34 cellular contexts compared by ENCODE assay signal in genomic region chr18:74278058-74278457, GRCh38. TPM values are rescaled to one million over a fixed set of nuclear protein-coding genes. Genes with fewer than 3 reads are reported as not detected.
DNase-seq lines count a peak whose midpoint lies in the region; ATAC-seq, FAIRE-seq and TF ChIP-seq lines count a peak whose summit lies in the region.
"Had no signal": no experiment of that assay in that cellular context is flagged by ENCODE, and none has a peak within 500 bp of the region (broad histone marks: within the 10 kb centered on the region; RNA-seq: fewer than 3 reads in every experiment).

No MANE protein-coding gene starts in this region.

- peak overlapping the region; percentile 16; the same call in 1 of the 2 replicates for H2BK20ac ChIP-seq in H1 (ENCODE audit: low read length)

- intact Hi-C loops in right lobe of liver (cut with DNase I) (no loop called here), posterior vena cava (cut with DNase I) (no loop called here)

- TF ChIP-seq CTCF in 22Rv1 (IDR thresholded peaks at IDR 0.05), result no peak
- no peak for TF ChIP-seq CTCF in GM23338 (conservative IDR thresholded peaks at IDR 0.05; ENCODE audit: low read depth in 2 of 2)
- no peak for TF ChIP-seq CTCF in H1 (IDR thresholded peaks at IDR 0.05; ENCODE audit: control extremely low read depth in 1 of 3, insufficient read depth in 1 of 3, low read depth in 1 of 3, low read length in 3 of 3)
- TF ChIP-seq CTCF in right lobe of liver (IDR thresholded peaks at IDR 0.05), result no peak
- TF ChIP-seq CTCF in gastroesophageal sphincter (IDR thresholded peaks at IDR 0.05), result no peak
- TF ChIP-seq CTCF in osteoblast (IDR thresholded peaks at IDR 0.05; ENCODE audit: extremely low read depth, low read depth, low read length), result no peak

- POLR2A ChIA-PET in H1 (lab: Charles Lee; ENCODE audit: partially characterized antibody), result no interaction called here

- H2BK5ac ChIP-seq in H1 (ENCODE audit: low read depth, low read length), result no peak overlapping the region

- ATAC-seq in GM23338, result no peak
- ATAC-seq in right lobe of liver, result peak; percentile 52 to 76 (median 68)
- ATAC-seq in gastroesophageal sphincter, result no peak
- ATAC-seq: activated T-cell treated with anti-CD3 and anti-CD28 coated beads, Interleukin-2, amount 50 U/mL, for 72 hours; GM12878; T-helper 17 cell had no signal

- TF ChIP-seq EP300 in H1 (IDR thresholded peaks at IDR 0.05; ENCODE audit: borderline replicate concordance in 1 of 2, low read depth in 2 of 2, low read length in 2 of 2), result no peak
- TF ChIP-seq EP300 in gastroesophageal sphincter (IDR thresholded peaks at IDR 0.05), result no peak

- no peak overlapping the region for H2BK12ac ChIP-seq in H1 (ENCODE audit: low read depth, low read length)

- no peak overlapping the region for H2BK120ac ChIP-seq in H1 (replicated peaks; ENCODE audit: low read depth, low read length)

- no peak overlapping the region for H3K18ac ChIP-seq in H1 (ENCODE audit: extremely low read depth, low read length)

- H3K4me1 ChIP-seq in GM23338 (ENCODE audit: insufficient read depth), result peaks cover 51% of the 10 kb centered on the region
- peaks cover 13 to 31% (median 26%) of the 10 kb centered on the region in 4 experiments for H3K4me1 ChIP-seq in H1 (replicated peaks in 1 of 4; ENCODE audit: control insufficient read depth in 3 of 4, insufficient read depth in 4 of 4, low read length in 3 of 4)
- H3K4me1 ChIP-seq in right lobe of liver, result peaks cover 9 to 99% (median 43%) of the 10 kb centered on the region in 4 donors
- peaks cover 0 to 64% (median 19%) of the 10 kb centered on the region in 3 donors for H3K4me1 ChIP-seq in gastroesophageal sphincter
- no peaks in the 10 kb centered on the region for H3K4me1 ChIP-seq in osteoblast (ENCODE audit: insufficient read depth, low read length)

- H2BK15ac ChIP-seq in H1 (ENCODE audit: low read length), result no peak overlapping the region

- peaks cover 9% of the 10 kb centered on the region for H4K20me1 ChIP-seq in GM23338 (replicated peaks; ENCODE audit: insufficient read depth)
- no peaks in the 10 kb centered on the region for H4K20me1 ChIP-seq in H1 (replicated peaks in 1 of 2; ENCODE audit: control insufficient read depth in 1 of 2, insufficient read depth in 2 of 2, low read length in 2 of 2)
- H4K20me1 ChIP-seq in osteoblast (ENCODE audit: insufficient read depth, low read length), result peaks cover 3% of the 10 kb centered on the region

- peaks cover 75% of the 10 kb centered on the region for H3K4me1 Mint-ChIP-seq in GM23338

- H3K27ac ChIP-seq in 22Rv1, result peak overlapping the region; percentile 45
- H3K27ac ChIP-seq in GM23338 (ENCODE audit: low read depth), result no peak overlapping the region
- H3K27ac ChIP-seq in H1 (ENCODE audit: low read depth, low read length), result no peak overlapping the region
- H3K27ac ChIP-seq in right lobe of liver, result peak overlapping the region; percentile 31 to 84 (median 63)
- no peak overlapping the region for H3K27ac ChIP-seq in gastroesophageal sphincter
- H3K27ac ChIP-seq in osteoblast (ENCODE audit: low read depth, low read length), result no peak overlapping the region
- H3K27ac ChIP-seq: esophagus muscularis mucosa, ovary had no signal

- 95% methylated on average over 7 of the region's 7 CpGs; no CpG with 5 or more reads in 1 of the 2 experiments for WGBS in H1 (ENCODE audit: extremely low coverage in 1 of 2, insufficient coverage in 1 of 2, insufficient read length in 1 of 2, insufficient replicate concordance in 2 of 2, low coverage in 1 of 2, low lambda C conversion rate in 2 of 2, missing lambda C conversion rate in 1 of 2), 2 experiments
- WGBS in right lobe of liver (ENCODE audit: insufficient coverage, low coverage, low lambda C conversion rate, missing lambda C conversion rate), result 35% methylated on average over 4 of the region's 7 CpGs
- 85% methylated on average over 3 of the region's 7 CpGs; no CpG with 5 or more reads in 1 of the 2 donors for WGBS in gastroesophageal sphincter (ENCODE audit: low coverage in 1 of 2), 2 donors

- no peak overlapping the region for H2AFZ ChIP-seq in GM23338
- H2AFZ ChIP-seq in H1 (ENCODE audit: low read length), result no peak overlapping the region
- H2AFZ ChIP-seq in osteoblast (ENCODE audit: low read length), result no peak overlapping the region

- peaks cover 2% of the 10 kb centered on the region; the same call in 2 of the 3 replicates for H3K9me3 Mint-ChIP-seq in GM23338
- H3K9me3 Mint-ChIP-seq: activated CD4-positive, alpha-beta memory T cell treated with anti-CD3 and anti-CD28 coated beads for 36 hours; activated naive CD4-positive, alpha-beta T cell treated with anti-CD3 and anti-CD28 coated beads for 36 hours; activated T-cell treated with anti-CD3 and anti-CD28 coated beads, Interleukin-2, amount 50 U/mL, for 72 hours; H9 had no signal

- H3F3A ChIP-seq in GM23338 (replicated peaks; ENCODE audit: low read depth), result peaks cover 6% of the 10 kb centered on the region; the same call in 1 of the 2 replicates

- H4K91ac ChIP-seq in H1 (replicated peaks; ENCODE audit: insufficient read length, low read length), result no peak overlapping the region

- H3K9ac ChIP-seq in H1 (replicated peaks in 1 of 4; ENCODE audit: extremely low read depth in 1 of 4, low read depth in 3 of 4, low read length in 3 of 4), result no peak overlapping the region

- H3K4me2 ChIP-seq in GM23338, result no peak overlapping the region
- H3K4me2 ChIP-seq in H1 (ENCODE audit: insufficient read depth in 1 of 2, low read depth in 2 of 2, low read length in 2 of 2), result no peak overlapping the region
- H3K4me2 ChIP-seq in osteoblast (ENCODE audit: insufficient read depth, low read length), result no peak overlapping the region

- H3K36me3 Mint-ChIP-seq in GM23338 (ENCODE audit: low read depth), result peaks cover 64% of the 10 kb centered on the region

- TF ChIP-seq RAD21 in H1 (IDR thresholded peaks at IDR 0.05 in 1 of 2, conservative IDR thresholded peaks at IDR 0.05 in 1 of 2; ENCODE audit: low read depth in 2 of 2, low read length in 2 of 2), result no peak

- no peak overlapping the region for H2AK5ac ChIP-seq in H1 (ENCODE audit: low read depth, low read length)

- H3K79me1 ChIP-seq in H1 (ENCODE audit: low read depth, low read length), result peaks cover 15% of the 10 kb centered on the region

- no peak overlapping the region for H3K4me3 Mint-ChIP-seq in GM23338
- H3K4me3 Mint-ChIP-seq: activated CD4-positive, alpha-beta memory T cell treated with anti-CD3 and anti-CD28 coated beads for 36 hours; activated naive CD4-positive, alpha-beta T cell treated with anti-CD3 and anti-CD28 coated beads for 36 hours; activated T-cell treated with anti-CD3 and anti-CD28 coated beads, Interleukin-2, amount 50 U/mL, for 72 hours; H9; T-helper 17 cell had no signal

- H3K23me2 ChIP-seq in H1 (ENCODE audit: low read depth, low read length), result peaks cover 6% of the 10 kb centered on the region; the same call in 1 of the 2 replicates

- no peak overlapping the region for H3K56ac ChIP-seq in H1 (replicated peaks; ENCODE audit: insufficient read length, low read depth, low read length)

- H3K9me3 ChIP-seq in H1 (ENCODE audit: insufficient read depth in 2 of 2, low read depth in 1 of 2, low read length in 1 of 2), result no peaks in the 10 kb centered on the region
- H3K9me3 ChIP-seq in right lobe of liver, result no peaks in the 10 kb centered on the region
- no peaks in the 10 kb centered on the region for H3K9me3 ChIP-seq in gastroesophageal sphincter
- H3K9me3 ChIP-seq in osteoblast (ENCODE audit: low read depth, low read length), result no peaks in the 10 kb centered on the region
- H3K9me3 ChIP-seq: esophagus muscularis mucosa, ovary, sigmoid colon, tibial nerve had no signal

- H3K27me3 ChIP-seq in GM23338 (ENCODE audit: insufficient read depth) (no peaks in the 10 kb centered on the region), H1 (replicated peaks in 1 of 4; ENCODE audit: control insufficient read depth in 3 of 4, extremely low read depth in 1 of 4, insufficient read depth in 3 of 4, low read length in 3 of 4) (no peaks in the 10 kb centered on the region), right lobe of liver (no peaks in the 10 kb centered on the region), gastroesophageal sphincter (no peaks in the 10 kb centered on the region), osteoblast (ENCODE audit: insufficient read depth, low read length) (no peaks in the 10 kb centered on the region)
- H3K27me3 ChIP-seq: esophagus muscularis mucosa, ovary, sigmoid colon, tibial nerve had no signal

- peak overlapping the region; percentile 81; the same call in 1 of the 2 replicates for H3K27ac Mint-ChIP-seq in GM23338
- H3K27ac Mint-ChIP-seq: activated CD4-positive, alpha-beta memory T cell treated with anti-CD3 and anti-CD28 coated beads for 36 hours; activated naive CD4-positive, alpha-beta T cell treated with anti-CD3 and anti-CD28 coated beads for 36 hours; activated T-cell treated with anti-CD3 and anti-CD28 coated beads, Interleukin-2, amount 50 U/mL, for 72 hours; T-helper 17 cell had no signal

- no peak overlapping the region for H3K4ac ChIP-seq in H1 (replicated peaks; ENCODE audit: insufficient read length, low read depth, low read length)

- H4K5ac ChIP-seq in H1 (ENCODE audit: insufficient read length, low read depth, low read length), result no peak overlapping the region

- FAIRE-seq in H1 (lab: Jason Lieb, UNC), result no peak
- FAIRE-seq: endometrium, GM12878, HTR-8/SVneo had no signal

- peaks cover 12% of the 10 kb centered on the region for H3K27me3 Mint-ChIP-seq in GM23338 (ENCODE audit: insufficient read depth, low read depth, poor library complexity)
- H3K27me3 Mint-ChIP-seq: activated CD4-positive, alpha-beta memory T cell treated with anti-CD3 and anti-CD28 coated beads for 36 hours; T-helper 17 cell had no signal

- H3K14ac ChIP-seq in H1 (ENCODE audit: insufficient read length), result no peak overlapping the region

- H3K4me3 ChIP-seq in GM23338 (no peak overlapping the region), H1 (ENCODE audit: extremely low read depth in 1 of 4, insufficient read depth in 2 of 4, low read depth in 3 of 4, low read length in 4 of 4) (no peak overlapping the region), right lobe of liver (peak overlapping the region in 1 of 3 donors; percentile 2), gastroesophageal sphincter (no peak overlapping the region), osteoblast (ENCODE audit: insufficient read depth, low read length) (no peak overlapping the region)
- H3K4me3 ChIP-seq: esophagus muscularis mucosa, GM12878, ovary, sigmoid colon, tibial nerve had no signal

- CTCF ChIA-PET in H1 (lab: Charles Lee; ENCODE audit: partially characterized antibody), result interaction anchor here (1.2 to 1.4 kb wide), 2 partner anchors 12 to 45 kb away, joined by 3 read pairs; no protein-coding TSS in a partner anchor

- H3K79me2 ChIP-seq in GM23338 (replicated peaks; ENCODE audit: insufficient read depth) (peaks cover 99% of the 10 kb centered on the region), H1 (ENCODE audit: control insufficient read depth in 1 of 2, insufficient read depth in 2 of 2, low read length in 2 of 2) (peaks cover 0 to 88% of the 10 kb centered on the region in 2 experiments; a peak in 3 of 4 replicates), osteoblast (ENCODE audit: insufficient read depth, low read length) (peaks cover 2% of the 10 kb centered on the region)

- DNase-seq in GM23338 (ENCODE audit: low spot score) (no peak), H1 (ENCODE audit: low read depth in 1 of 2, low spot score in 2 of 2) (no peak), right lobe of liver (peak; percentile 77 to 90 (median 87)), osteoblast (ENCODE audit: insufficient read length, low spot score, missing footprints) (no peak), OCI-M2 (lab: John Stamatoyannopoulos, UW; ENCODE audit: unreplicated experiment) (no peak), posterior vena cava (ENCODE audit: low spot score) (no peak)
- DNase-seq: activated CD4-positive, alpha-beta memory T cell treated with anti-CD3 and anti-CD28 coated beads for 36 hours; activated CD4-positive, CD25-positive, alpha-beta regulatory T cell treated with anti-CD3 and anti-CD28 coated beads, Interleukin-2, amount 50 U/mL, for 72 hours; activated naive CD4-positive, alpha-beta T cell treated with anti-CD3 and anti-CD28 coated beads for 36 hours; activated T-cell treated with anti-CD3 and anti-CD28 coated beads, Interleukin-2, amount 50 U/mL, for 72 hours; DMS153; foreskin fibroblast; H9; KBM-7; NCI-H1417; NCI-H2081; ovary; sigmoid colon; stimulated activated CD4-positive, alpha-beta T cell treated with anti-CD3 and anti-CD28 coated beads, Interleukin-4, amount 100 ng/mL, for 24 hours; T-helper 17 cell had no signal

- TF ChIP-seq POLR2A in H1 (IDR thresholded peaks at IDR 0.05; ENCODE audit: control extremely low read depth in 1 of 2, low read depth in 2 of 2, low read length in 2 of 2) (no peak), right lobe of liver (IDR thresholded peaks at IDR 0.05) (no peak), gastroesophageal sphincter (IDR thresholded peaks at IDR 0.05) (no peak)

- H3K36me3 ChIP-seq in GM23338 (ENCODE audit: insufficient read depth) (no peaks in the 10 kb centered on the region; the same call in 1 of the 2 replicates), H1 (ENCODE audit: control insufficient read depth in 2 of 4, insufficient read depth in 4 of 4, low read length in 3 of 4) (no peaks in the 10 kb centered on the region), right lobe of liver (peaks cover 0 to 44% (median 7%) of the 10 kb centered on the region in 4 donors), gastroesophageal sphincter (peaks cover 0 to 4% of the 10 kb centered on the region in 2 donors), osteoblast (ENCODE audit: insufficient read depth, low read length) (no peaks in the 10 kb centered on the region)
- H3K36me3 ChIP-seq: ovary had no signal

- no peaks in the 10 kb centered on the region for H3K9me2 ChIP-seq in GM23338 (ENCODE audit: insufficient read depth)

- H3K23ac ChIP-seq in H1 (ENCODE audit: insufficient read length), result no peak overlapping the region

- H4K8ac ChIP-seq in H1 (ENCODE audit: extremely low read depth, insufficient read depth, low read length), result no peak overlapping the region

RNA-seq across cellular contexts. Expression of gene CYB5A, which starts 13.7 kb away (rescaled TPM):
- 122 and 136 TPM in 2 replicates for total RNA-seq in GM23338 (2014; rRNA removed; shearing (Covaris generic))
- 274 and 283 TPM in 2 replicates for polyA plus RNA-seq in GM23338 (2016; fragmentation: Nextera tagmentation; extraction: Ambion mirVana)
- total RNA-seq in H1 (2021; fragmentation: NEBNext Ultra II Directional; extraction: Animal tissue kit (Norgen Biotek cat#: 25700)), result 153 and 154 TPM in 2 replicates
- polyA plus RNA-seq in H1 (2011; rRNA removed), result 186 and 195 TPM in 2 replicates
- 277 TPM for polyA plus RNA-seq in H1 (2011; cell fraction: cytosol; rRNA removed)
- 76.0 TPM for polyA plus RNA-seq in H1 (2011; cell fraction: nucleus; rRNA removed)
- polyA plus RNA-seq in H1 (2012, experiment 1 of 2), result 131 to 163 TPM (median 150 TPM) in 4 replicates
- polyA plus RNA-seq in H1 (2012, experiment 2 of 2), result 107 TPM
- polyA plus RNA-seq in H1 (2013, experiment 1 of 2), result 120 TPM
- 122 TPM for polyA plus RNA-seq in H1 (2013, experiment 2 of 2)
- 48.1 and 64.5 TPM in 2 replicates for polyA minus RNA-seq in H1 (2011; rRNA and poly(A)+ RNA removed)
- 59.4 TPM for polyA minus RNA-seq in H1 (2011; cell fraction: cytosol; rRNA and poly(A)+ RNA removed)
- 36.3 TPM for polyA minus RNA-seq in H1 (2011; cell fraction: nucleus; rRNA and poly(A)+ RNA removed)
- 1,000 to 10,000 TPM in 2 of 6 experiments, 100 to 1,000 TPM in 4; 817 to 1,434 (median 907) TPM for total RNA-seq in right lobe of liver
- total RNA-seq in gastroesophageal sphincter, result 100 to 1,000 TPM in 1 of 4 donors, 10 to 100 TPM in 3; 53.8 to 118 (median 75.2) TPM
- total RNA-seq in osteoblast, result 51.9 and 55.4 TPM in 2 replicates
- total RNA-seq in posterior vena cava, result 10 to 100 TPM; 39.8 to 46.7 TPM

RNA-seq across cellular contexts. Expression of gene C18orf63, which starts 37.6 kb away (rescaled TPM):
- total RNA-seq in GM23338 (2014; rRNA removed; shearing (Covaris generic)), result not detected in 2 replicates
- polyA plus RNA-seq in GM23338 (2016; fragmentation: Nextera tagmentation; extraction: Ambion mirVana), result not detected in 2 replicates
- total RNA-seq in H1 (2021; fragmentation: NEBNext Ultra II Directional; extraction: Animal tissue kit (Norgen Biotek cat#: 25700)), result not detected in 2 replicates
- polyA plus RNA-seq in H1 (2011; rRNA removed), result not detected in 2 replicates
- polyA plus RNA-seq in H1 (2011; cell fraction: cytosol; rRNA removed), result not detected
- not detected for polyA plus RNA-seq in H1 (2011; cell fraction: nucleus; rRNA removed)
- not detected in 4 replicates for polyA plus RNA-seq in H1 (2012, experiment 1 of 2)
- not detected for polyA plus RNA-seq in H1 (2012, experiment 2 of 2)
- polyA plus RNA-seq in H1 (2013, experiment 1 of 2), result not detected
- not detected for polyA plus RNA-seq in H1 (2013, experiment 2 of 2)
- not detected in 2 replicates for polyA minus RNA-seq in H1 (2011; rRNA and poly(A)+ RNA removed)
- polyA minus RNA-seq in H1 (2011; cell fraction: cytosol; rRNA and poly(A)+ RNA removed), result not detected
- polyA minus RNA-seq in H1 (2011; cell fraction: nucleus; rRNA and poly(A)+ RNA removed), result not detected
- total RNA-seq in right lobe of liver, result not detected
- not detected for total RNA-seq in gastroesophageal sphincter
- not detected in 2 replicates for total RNA-seq in osteoblast
- not detected for total RNA-seq in posterior vena cava
- total RNA-seq: activated CD4-positive, alpha-beta memory T cell treated with anti-CD3 and anti-CD28 coated beads for 36 hours; activated naive CD4-positive, alpha-beta T cell treated with anti-CD3 and anti-CD28 coated beads for 36 hours; activated T-cell treated with anti-CD3 and anti-CD28 coated beads, Interleukin-2, amount 50 U/mL, for 72 hours; cerebellum; dermis microvascular lymphatic vessel endothelial cell; esophagus muscularis mucosa; GM12878; H9; kidney epithelial cell; M059J; ovary; sigmoid colon; SK-MEL-5; T-helper 17 cell; tibial nerve had no signal
- polyA plus RNA-seq: BJ, GM12878, neural cell, ovary, sigmoid colon had no signal

Comparison
In these comparisons a context has a peak if more than half of its experiments do, and no peak if none do; other contexts are left out.
1. H3K27ac ChIP-seq: peak in 22Rv1 (single experiment) and right lobe of liver (3 of 3); none in GM23338 (single experiment), H1 (single experiment), gastroesophageal sphincter (0 of 4) and osteoblast (single experiment).
2. ATAC-seq: peak in right lobe of liver (4 of 4); none in GM23338 (single experiment) and gastroesophageal sphincter (single experiment).
3. DNase-seq: peak in right lobe of liver (3 of 3); none in GM23338 (single experiment), H1 (0 of 2), osteoblast (single experiment), OCI-M2 (single experiment) and posterior vena cava (single experiment).